8 cellular contexts compared by ENCODE assay signal in the genomic region with DNA sequence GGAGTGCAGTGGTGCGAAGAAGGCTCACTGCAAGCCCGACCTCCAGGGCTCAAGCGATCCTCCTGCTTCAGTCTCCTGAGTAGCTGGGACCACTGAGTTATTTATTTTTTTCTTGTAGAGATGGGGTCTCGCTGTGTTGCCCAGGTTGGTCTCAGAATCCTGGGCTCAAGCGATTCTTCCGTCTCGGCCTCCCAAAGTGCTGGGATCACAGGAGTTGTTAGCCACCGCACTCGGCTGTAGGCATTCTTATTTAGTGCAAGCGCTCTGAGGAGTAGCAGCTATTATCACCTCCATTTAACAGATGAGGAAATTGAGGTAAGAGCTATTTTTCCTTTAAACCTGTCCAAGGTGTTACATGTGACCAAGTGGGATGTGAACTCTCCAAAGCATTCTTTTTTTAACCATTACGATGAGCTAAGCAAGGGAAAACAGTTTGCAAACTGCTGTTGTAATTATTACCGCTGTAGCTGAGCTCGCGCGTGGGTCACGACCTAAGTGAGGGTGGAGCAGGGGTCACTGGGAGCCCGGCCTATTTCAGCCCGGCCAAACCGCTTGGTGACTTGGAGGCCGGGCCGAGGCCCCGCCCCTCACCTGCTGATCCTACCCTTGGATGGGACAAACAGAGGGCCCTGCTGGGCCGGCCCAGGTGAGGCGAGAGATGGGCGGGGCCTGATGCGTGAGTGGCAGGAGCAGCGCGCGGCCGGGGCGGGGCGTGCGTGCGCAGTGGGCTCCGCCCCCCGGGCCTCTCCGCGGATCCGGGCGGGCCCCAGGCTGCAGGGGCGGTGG.
A peak's percentile ranks its signal among the peaks of the same experiment; 100 is the strongest.
DNase-seq lines count a peak whose midpoint lies in the region; ATAC-seq lines count a peak whose summit lies in the region.

No MANE protein-coding gene starts in this region.

- ATAC-seq in GM19395 (IDR thresholded peaks at IDR 0.05; ENCODE audit: unreplicated experiment) (peak; percentile 81), HG03565 (IDR thresholded peaks at IDR 0.05; ENCODE audit: unreplicated experiment) (peak; percentile 63)

- DNase-seq in Ammon's horn (ENCODE audit: low spot score) (peak; percentile 88), NOMO-1 treated with dmso at 0.1 percent for 144 hours (lab: John Stamatoyannopoulos, UW; ENCODE audit: unreplicated experiment) (peak; percentile 45), activated T-cell treated with anti-CD3 and anti-CD28 coated beads for 1 hour (ENCODE audit: low read depth) (peak; percentile 69), epidermal melanocyte (ENCODE audit: insufficient read length, low spot score) (peak; percentile 74), middle frontal gyrus (ENCODE audit: extremely low spot score, low spot score) (peak; percentile 35)
- peak; percentile 56 to 62 for DNase-seq in stimulated activated CD8-positive, alpha-beta memory T cell treated with anti-CD3 and anti-CD28 coated beads, Interleukin-15, amount 100 ng/mL, for 4 hours (ENCODE audit: low read depth in 2 of 2)

Comparison
In these comparisons a context has a peak if more than half of its experiments do, and no peak if none do; other contexts are left out.
1. Peak in every context shown above with its lines: DNase-seq and ATAC-seq.
2. DNase-seq: peak in every context shown above with its lines; median percentile 88 in Ammon's horn; 74 in epidermal melanocyte; 69 in activated T-cell treated with anti-CD3 and anti-CD28 coated beads for 1 hour; 59 in stimulated activated CD8-positive, alpha-beta memory T cell treated with anti-CD3 and anti-CD28 coated beads, Interleukin-15, amount 100 ng/mL, for 4 hours; 45 in NOMO-1 treated with dmso at 0.1 percent for 144 hours; 35 in middle frontal gyrus.